Comparison of ENCODE assay signal across 17 cellular contexts in the genomic region with DNA sequence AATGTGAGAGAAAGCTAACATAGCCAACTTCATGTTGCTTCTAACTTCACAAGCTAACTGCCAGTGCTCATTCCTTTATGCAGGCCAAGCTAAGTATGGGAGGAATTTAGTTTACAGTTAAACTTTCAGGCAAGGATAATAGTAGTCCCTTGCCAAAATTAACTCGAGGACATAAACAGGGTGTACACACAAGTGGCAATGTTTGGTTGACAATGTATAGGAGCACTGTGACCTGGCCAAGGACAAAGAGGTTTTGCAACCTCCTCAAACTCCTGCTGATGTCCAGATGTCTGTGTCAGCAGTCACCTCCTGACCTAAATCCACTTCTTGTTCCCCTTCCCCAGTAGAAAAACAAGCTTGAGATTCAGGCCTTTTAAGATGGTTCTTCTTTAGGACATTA.
A peak's percentile ranks its signal among the peaks of the same experiment; 100 is the strongest.
DNase-seq lines count a peak whose midpoint lies in the region; ATAC-seq and TF ChIP-seq lines count a peak whose summit lies in the region.
"Had no signal": no experiment of that assay in that cellular context is flagged by ENCODE, and none has a peak within 500 bp of the region (broad histone marks: within the 10 kb centered on the region; RNA-seq: fewer than 3 reads in every experiment).

No MANE protein-coding gene starts in this region.

- no peak for DNase-seq in HCT116 (ENCODE audit: low read depth, low spot score)
- DNase-seq in astrocyte of the spinal cord (ENCODE audit: low read depth, low spot score) = peak; percentile 41
- no peak for DNase-seq in right lobe of liver
- no peak for DNase-seq in H4 (ENCODE audit: low spot score)
- no peak for DNase-seq in stimulated activated effector memory CD8-positive, alpha-beta T cell treated with anti-CD3 and anti-CD28 coated beads, Interleukin-12 subunit alpha, Interleukin-12 subunit beta, amount 100 ng/mL, for 72 hours (ENCODE audit: low spot score in 2 of 2)
- DNase-seq in effector CD8-positive, alpha-beta T cell (lab: John Stamatoyannopoulos, UW) = no peak
- DNase-seq: activated CD4-positive, alpha-beta T cell treated with anti-CD3 and anti-CD28 coated beads, Interleukin-2, amount 50 U/mL, for 4 hours; CD4-positive, alpha-beta T cell; NCI-H1105 treated with DMSO at 0.1 percent for 48 hours; NCI-H345; OCI-M1; stimulated activated CD8-positive, alpha-beta memory T cell treated with anti-CD3 and anti-CD28 coated beads, Interleukin-4, amount 100 ng/mL, for 48 hours had no signal

- TF ChIP-seq RAD21 in HCT116 (IDR thresholded peaks at IDR 0.05; ENCODE audit: low read depth) = no peak

- no peak overlapping the region for H3K27ac Mint-ChIP-seq in stimulated activated effector memory CD8-positive, alpha-beta T cell treated with anti-CD3 and anti-CD28 coated beads, Interleukin-12 subunit alpha, Interleukin-12 subunit beta, amount 100 ng/mL, for 72 hours
- H3K27ac Mint-ChIP-seq: CD4-positive, alpha-beta T cell; T-helper 1 cell treated with Interleukin-12 subunit alpha and Interleukin-12 subunit beta and Interleukin-4 antibody, amounts not matched to agents 30 μg/mL and 1 μg/mL, for 36 hours had no signal

- H3K4me1 ChIP-seq in HCT116 (ENCODE audit: control insufficient read depth in 1 of 2, insufficient read depth in 2 of 2, low read length in 2 of 2) = peaks cover 9 to 22% of the 10 kb centered on the region in 2 experiments; a peak in 3 of 4 replicates
- H3K4me1 ChIP-seq in right lobe of liver = no peaks in the 10 kb centered on the region
- H3K4me1 ChIP-seq in subcutaneous abdominal adipose tissue (ENCODE audit: control insufficient read depth in 5 of 5, insufficient read depth in 5 of 5, low read length in 5 of 5) = peaks cover 2 to 46% (median 37%) of the 10 kb centered on the region in 5 donors
- H3K4me1 ChIP-seq: parathyroid adenoma had no signal

- H3K36me3 ChIP-seq in HCT116 (ENCODE audit: control insufficient read depth in 1 of 2, insufficient read depth in 2 of 2, low read length in 2 of 2) = no peaks in the 10 kb centered on the region
- H3K36me3 ChIP-seq in right lobe of liver = no peaks in the 10 kb centered on the region
- H3K36me3 ChIP-seq in subcutaneous abdominal adipose tissue (ENCODE audit: control insufficient read depth in 5 of 5, insufficient read depth in 5 of 5, low read length in 5 of 5) = no peaks in the 10 kb centered on the region
- H3K36me3 ChIP-seq: cardiac muscle cell had no signal

- no peaks in the 10 kb centered on the region for H3K4me1 Mint-ChIP-seq in stimulated activated effector memory CD8-positive, alpha-beta T cell treated with anti-CD3 and anti-CD28 coated beads, Interleukin-12 subunit alpha, Interleukin-12 subunit beta, amount 100 ng/mL, for 72 hours

- POLR2A ChIA-PET in HCT116 (lab: Charles Lee) = no interaction called here

- H2AFZ ChIP-seq in HCT116 (ENCODE audit: low read depth, low read length, poor library complexity, severe bottlenecking) = peak overlapping the region; percentile 69
- H2AFZ ChIP-seq: parathyroid adenoma had no signal

- intact Hi-C loops in HCT116 (cut with micrococcal nuclease) = no loop called here
- intact Hi-C loops in right lobe of liver (cut with DNase I) = no loop called here

- H3K9ac ChIP-seq in HCT116 (ENCODE audit: low read length) (no peak overlapping the region), subcutaneous abdominal adipose tissue (ENCODE audit: low read length in 5 of 5) (no peak overlapping the region)
- H3K9ac ChIP-seq: parathyroid adenoma had no signal

- no peaks in the 10 kb centered on the region for H4K20me1 ChIP-seq in HCT116 (ENCODE audit: insufficient read depth)

- H3K27me3 ChIP-seq in HCT116 (ENCODE audit: insufficient read depth, low read length) (no peaks in the 10 kb centered on the region), right lobe of liver (no peaks in the 10 kb centered on the region), subcutaneous abdominal adipose tissue (ENCODE audit: control insufficient read depth in 5 of 5, insufficient read depth in 4 of 5, low read length in 5 of 5) (no peaks in the 10 kb centered on the region)
- H3K27me3 ChIP-seq: cardiac muscle cell had no signal

- H3K27ac ChIP-seq in HCT116 (ENCODE audit: low read depth, low read length) (no peak overlapping the region), right lobe of liver (no peak overlapping the region), subcutaneous abdominal adipose tissue (ENCODE audit: low read depth, low read length) (peak overlapping the region; percentile 25)
- H3K27ac ChIP-seq: cardiac muscle cell, parathyroid adenoma had no signal

- CTCF ChIA-PET in HCT116 (lab: Charles Lee) = no interaction called here

- WGBS in right lobe of liver (ENCODE audit: insufficient coverage, low coverage, low lambda C conversion rate, missing lambda C conversion rate) = 21% methylated on average over 1 of the region's 1 CpG

- H3K79me2 ChIP-seq in HCT116 (ENCODE audit: insufficient read depth, low read length) = no peaks in the 10 kb centered on the region
- H3K79me2 ChIP-seq: parathyroid adenoma had no signal

- H3K9me3 ChIP-seq in HCT116 (ENCODE audit: control insufficient read depth in 1 of 2, insufficient read depth in 1 of 2, low read depth in 1 of 2, low read length in 2 of 2) (no peaks in the 10 kb centered on the region), right lobe of liver (no peaks in the 10 kb centered on the region), subcutaneous abdominal adipose tissue (ENCODE audit: control insufficient read depth in 5 of 5, low read length in 5 of 5) (no peaks in the 10 kb centered on the region)

- H3K36me3 Mint-ChIP-seq in stimulated activated effector memory CD8-positive, alpha-beta T cell treated with anti-CD3 and anti-CD28 coated beads, Interleukin-12 subunit alpha, Interleukin-12 subunit beta, amount 100 ng/mL, for 72 hours = no peaks in the 10 kb centered on the region

- H3K4me3 Mint-ChIP-seq in stimulated activated effector memory CD8-positive, alpha-beta T cell treated with anti-CD3 and anti-CD28 coated beads, Interleukin-12 subunit alpha, Interleukin-12 subunit beta, amount 100 ng/mL, for 72 hours = no peak overlapping the region
- H3K4me3 Mint-ChIP-seq: CD4-positive, alpha-beta T cell; T-helper 1 cell treated with Interleukin-12 subunit alpha and Interleukin-12 subunit beta and Interleukin-4 antibody, amounts not matched to agents 30 μg/mL and 1 μg/mL, for 36 hours had no signal

- TF ChIP-seq POLR2A in HCT116 (IDR thresholded peaks at IDR 0.05; ENCODE audit: borderline replicate concordance, extremely low read depth, insufficient read depth, insufficient read length) = no peak
- TF ChIP-seq POLR2A in right lobe of liver (IDR thresholded peaks at IDR 0.05) = no peak

- H3K4me3 ChIP-seq in HCT116 (replicated peaks in 1 of 2; ENCODE audit: low read depth in 1 of 2, low read length in 2 of 2) (no peak overlapping the region), astrocyte of the spinal cord (ENCODE audit: low read depth, low read length) (no peak overlapping the region), right lobe of liver (no peak overlapping the region), subcutaneous abdominal adipose tissue (ENCODE audit: low read depth in 1 of 5, low read length in 5 of 5) (no peak overlapping the region)
- H3K4me3 ChIP-seq: cardiac muscle cell had no signal

- no peaks in the 10 kb centered on the region for H3K9me3 Mint-ChIP-seq in stimulated activated effector memory CD8-positive, alpha-beta T cell treated with anti-CD3 and anti-CD28 coated beads, Interleukin-12 subunit alpha, Interleukin-12 subunit beta, amount 100 ng/mL, for 72 hours
- H3K9me3 Mint-ChIP-seq: T-helper 1 cell treated with Interleukin-12 subunit alpha and Interleukin-12 subunit beta and Interleukin-4 antibody, amounts not matched to agents 30 μg/mL and 1 μg/mL, for 36 hours had no signal

- H3K4me2 ChIP-seq in HCT116 (ENCODE audit: low read length) = no peak overlapping the region

- RAD21 ChIA-PET in HCT116 (lab: Charles Lee; ENCODE audit: low non-redundant PET in 1 of 2, low total read pairs in 2 of 2, uncharacterized antibody in 2 of 2, unreplicated experiment in 2 of 2) = no interaction called here

- TF ChIP-seq CTCF in HCT116 (IDR thresholded peaks at IDR 0.05 in 2 of 3, conservative IDR thresholded peaks at IDR 0.05 in 1 of 3; ENCODE audit: borderline replicate concordance in 1 of 3, insufficient read depth in 1 of 3, low read depth in 2 of 3, low read length in 2 of 3) = no peak
- no peak for TF ChIP-seq CTCF in astrocyte of the spinal cord (IDR thresholded peaks at IDR 0.05; ENCODE audit: low read depth, low read length)
- TF ChIP-seq CTCF in right lobe of liver (IDR thresholded peaks at IDR 0.05) = no peak

- ATAC-seq in HCT116 (no peak), right lobe of liver (peak; percentile 51 to 67 (median 55)), HG03342 (IDR thresholded peaks at IDR 0.05; ENCODE audit: unreplicated experiment) (no peak)
- ATAC-seq in stimulated activated effector memory CD8-positive, alpha-beta T cell treated with anti-CD3 and anti-CD28 coated beads, Interleukin-12 subunit alpha, Interleukin-12 subunit beta, amount 100 ng/mL, for 72 hours = no peak

- BruUV-seq in HCT116 (replicated peaks; lab: Mats Ljungman, UMichigan) = no TSS peak

- in situ Hi-C loops in astrocyte of the spinal cord (cut with HindIII; ENCODE audit: low sequenced_read_pairs) = no loop called here

- H3K9me2 ChIP-seq in HCT116 (ENCODE audit: insufficient read depth) = no peaks in the 10 kb centered on the region

TF ChIP-seq in HCT116, 20 proteins besides CTCF, POLR2A, EP300 and RAD21 (continues in another document):
- TF ChIP-seq ZFX (IDR thresholded peaks at IDR 0.05) = no peak
- no peak for TF ChIP-seq SIN3A (IDR thresholded peaks at IDR 0.05; ENCODE audit: low read depth)

Comparison
In these comparisons a context has a peak if more than half of its experiments do, and no peak if none do; other contexts are left out.
1. ATAC-seq: peak in right lobe of liver (4 of 4); none in HCT116 (single experiment), HG03342 (single experiment) and stimulated activated effector memory CD8-positive, alpha-beta T cell treated with anti-CD3 and anti-CD28 coated beads, Interleukin-12 subunit alpha, Interleukin-12 subunit beta, amount 100 ng/mL, for 72 hours (single experiment).